ENCODE assay signal across 14 cellular contexts in the genomic region with DNA sequence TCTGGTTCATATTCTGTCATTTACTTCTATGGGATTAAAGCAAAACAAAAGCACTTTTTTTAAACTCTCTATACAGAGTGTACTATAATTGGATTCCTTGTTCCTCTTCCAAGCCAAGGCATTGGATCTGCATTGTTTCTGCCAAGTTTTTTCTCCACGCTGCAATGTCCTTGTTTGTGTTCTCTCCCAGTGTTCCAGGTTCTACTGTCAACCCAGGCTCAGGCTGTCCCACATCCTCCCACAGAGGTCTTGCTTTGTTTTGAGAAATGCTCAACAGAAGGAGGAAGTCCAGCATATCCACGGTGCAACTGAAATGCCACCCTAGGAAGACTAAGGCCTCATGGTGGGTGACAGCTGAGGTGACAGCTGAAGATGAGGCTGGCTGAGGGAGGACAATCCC.
A peak's percentile ranks its signal among the peaks of the same experiment; 100 is the strongest.
DNase-seq lines count a peak whose midpoint lies in the region; TF ChIP-seq lines count a peak whose summit lies in the region.
"Had no signal": no experiment of that assay in that cellular context is flagged by ENCODE, and none has a peak within 500 bp of the region (broad histone marks: within the 10 kb centered on the region; RNA-seq: fewer than 3 reads in every experiment).

No MANE protein-coding gene starts in this region.

- H3K27ac Mint-ChIP-seq in CD14-positive monocyte (peak overlapping the region in 4 of 7 donors; percentile 4 to 27 (median 14)), immature natural killer cell (no peak overlapping the region)
- H3K27ac Mint-ChIP-seq: activated naive CD8-positive, alpha-beta T cell treated with anti-CD3 and anti-CD28 coated beads, Interleukin-2, amount 10 ng/mL, durations not matched to agents 7 days and 5 days had no signal

- no TSS peak for BruUV-seq in A673 (replicated peaks; lab: Mats Ljungman, UMichigan)

- H3K4me3 Mint-ChIP-seq in CD14-positive monocyte (no peak overlapping the region), immature natural killer cell (no peak overlapping the region)
- H3K4me3 Mint-ChIP-seq: activated naive CD8-positive, alpha-beta T cell treated with anti-CD3 and anti-CD28 coated beads, Interleukin-2, amount 10 ng/mL, durations not matched to agents 7 days and 5 days; neural crest cell had no signal

- TF ChIP-seq CTCF in CD14-positive monocyte (IDR thresholded peaks at IDR 0.05) (no peak), left ventricle myocardium inferior (IDR thresholded peaks at IDR 0.05; ENCODE audit: borderline replicate concordance) (no peak), A673 (conservative IDR thresholded peaks at IDR 0.05; ENCODE audit: low read depth, low read length) (no peak)

- CTCF ChIA-PET in A673 (lab: Charles Lee): no interaction called here

- peaks cover 23% of the 10 kb centered on the region for H3K4me1 ChIP-seq in left ventricle myocardium inferior
- no peaks in the 10 kb centered on the region for H3K4me1 ChIP-seq in effector memory CD4-positive, alpha-beta T cell (ENCODE audit: control insufficient read depth, insufficient read depth, low read length, poor library complexity, severe bottlenecking)
- peaks cover 12% of the 10 kb centered on the region for H3K4me1 ChIP-seq in A673 (ENCODE audit: insufficient read depth, low read length, poor library complexity, severe bottlenecking)

- H3K27me3 Mint-ChIP-seq in CD14-positive monocyte (ENCODE audit: low read depth in 3 of 3) (no peaks in the 10 kb centered on the region), immature natural killer cell (ENCODE audit: low read depth in 3 of 3) (no peaks in the 10 kb centered on the region)

- H3K36me3 Mint-ChIP-seq in CD14-positive monocyte: no peaks in the 10 kb centered on the region
- peaks cover 0 to 3% (median 0%) of the 10 kb centered on the region in 3 donors for H3K36me3 Mint-ChIP-seq in immature natural killer cell

- intact Hi-C loops in CD14-positive monocyte (cut with micrococcal nuclease): loop anchor here in 1 of 2 donors (10.0 kb wide), 2 partner anchors 96 to 286 kb away; partner anchors contain the start of gene PRDM1
- intact Hi-C loops in left ventricle myocardium inferior (cut with micrococcal nuclease): no loop called here
- intact Hi-C loops in A673 (cut with micrococcal nuclease; ENCODE audit: unreplicated experiment): no loop called here

- H3K27ac ChIP-seq in left ventricle myocardium inferior (replicated peaks) (peak overlapping the region; percentile 67), skin epidermis (peak overlapping the region in 13 of 21 experiments; percentile 11 to 77 (median 47)), A673 (ENCODE audit: low read depth, low read length, poor library complexity, severe bottlenecking) (no peak overlapping the region)
- no peak overlapping the region for H3K27ac ChIP-seq in effector memory CD4-positive, alpha-beta T cell (ENCODE audit: insufficient read depth, low read length, poor library complexity, severe bottlenecking)
- H3K27ac ChIP-seq: coronary artery, RWPE1 had no signal

- H3K9me3 Mint-ChIP-seq in CD14-positive monocyte (peaks cover 0 to 1% (median 0%) of the 10 kb centered on the region in 7 donors), immature natural killer cell (no peaks in the 10 kb centered on the region)
- H3K9me3 Mint-ChIP-seq: activated naive CD8-positive, alpha-beta T cell treated with anti-CD3 and anti-CD28 coated beads, Interleukin-2, amount 10 ng/mL, durations not matched to agents 7 days and 5 days; neural crest cell had no signal

- DNase-seq in CD14-positive monocyte (ENCODE audit: low spot score) (no peak), NCI-H82 (lab: John Stamatoyannopoulos, UW) (peak; percentile 53), left ventricle myocardium inferior (no peak), HCEC 1CT (no peak), immature natural killer cell (no peak), A673 (ENCODE audit: low spot score) (no peak)
- DNase-seq in effector memory CD4-positive, alpha-beta T cell: no peak
- DNase-seq: activated naive CD8-positive, alpha-beta T cell treated with anti-CD3 and anti-CD28 coated beads, Interleukin-2, amount 10 ng/mL, durations not matched to agents 7 days and 5 days; NCI-H1048; NCI-H510A had no signal

- H3K9me3 ChIP-seq in left ventricle myocardium inferior (replicated peaks) (peaks cover 9% of the 10 kb centered on the region), A673 (ENCODE audit: low read depth, low read length, poor library complexity, severe bottlenecking) (no peaks in the 10 kb centered on the region)
- no peaks in the 10 kb centered on the region for H3K9me3 ChIP-seq in effector memory CD4-positive, alpha-beta T cell (ENCODE audit: control insufficient read depth, low read length)

- H3K4me3 ChIP-seq in left ventricle myocardium inferior (no peak overlapping the region), skin epidermis (no peak overlapping the region), A673 (ENCODE audit: low read depth, low read length, poor library complexity, severe bottlenecking) (no peak overlapping the region)
- H3K4me3 ChIP-seq in effector memory CD4-positive, alpha-beta T cell (ENCODE audit: insufficient read depth, low read depth, low read length, poor library complexity, severe bottlenecking): no peak overlapping the region
- H3K4me3 ChIP-seq: coronary artery had no signal

- H3K36me3 ChIP-seq in left ventricle myocardium inferior: no peaks in the 10 kb centered on the region
- H3K36me3 ChIP-seq in effector memory CD4-positive, alpha-beta T cell (ENCODE audit: control insufficient read depth, insufficient read depth, low read length): no peaks in the 10 kb centered on the region
- no peaks in the 10 kb centered on the region for H3K36me3 ChIP-seq in A673 (ENCODE audit: insufficient read depth, low read length, poor library complexity, severe bottlenecking)

- POLR2A ChIA-PET in A673 (lab: Charles Lee; ENCODE audit: low non-redundant PET): no interaction called here

- H3K4me1 Mint-ChIP-seq in CD14-positive monocyte (peaks cover 38% of the 10 kb centered on the region), immature natural killer cell (no peaks in the 10 kb centered on the region)
- H3K4me1 Mint-ChIP-seq: neural crest cell had no signal

- no peaks in the 10 kb centered on the region for H3K27me3 ChIP-seq in left ventricle myocardium inferior (ENCODE audit: low read depth)
- no peaks in the 10 kb centered on the region for H3K27me3 ChIP-seq in effector memory CD4-positive, alpha-beta T cell (replicated peaks; ENCODE audit: control insufficient read depth, insufficient read depth, low read length, poor library complexity, severe bottlenecking)
- peaks cover 9% of the 10 kb centered on the region for H3K27me3 ChIP-seq in A673 (replicated peaks; ENCODE audit: insufficient read depth, low read depth, low read length, poor library complexity)

Comparison
In these comparisons a context has a peak if more than half of its experiments do, and no peak if none do; other contexts are left out.
1. H3K27ac Mint-ChIP-seq: peak in CD14-positive monocyte (4 of 7); none in immature natural killer cell (0 of 6).
2. H3K27ac ChIP-seq: peak in left ventricle myocardium inferior (single experiment) and skin epidermis (13 of 21); none in effector memory CD4-positive, alpha-beta T cell (single experiment) and A673 (single experiment).